Comparison of ENCODE assay signal across 1 cellular context in the genomic region with DNA sequence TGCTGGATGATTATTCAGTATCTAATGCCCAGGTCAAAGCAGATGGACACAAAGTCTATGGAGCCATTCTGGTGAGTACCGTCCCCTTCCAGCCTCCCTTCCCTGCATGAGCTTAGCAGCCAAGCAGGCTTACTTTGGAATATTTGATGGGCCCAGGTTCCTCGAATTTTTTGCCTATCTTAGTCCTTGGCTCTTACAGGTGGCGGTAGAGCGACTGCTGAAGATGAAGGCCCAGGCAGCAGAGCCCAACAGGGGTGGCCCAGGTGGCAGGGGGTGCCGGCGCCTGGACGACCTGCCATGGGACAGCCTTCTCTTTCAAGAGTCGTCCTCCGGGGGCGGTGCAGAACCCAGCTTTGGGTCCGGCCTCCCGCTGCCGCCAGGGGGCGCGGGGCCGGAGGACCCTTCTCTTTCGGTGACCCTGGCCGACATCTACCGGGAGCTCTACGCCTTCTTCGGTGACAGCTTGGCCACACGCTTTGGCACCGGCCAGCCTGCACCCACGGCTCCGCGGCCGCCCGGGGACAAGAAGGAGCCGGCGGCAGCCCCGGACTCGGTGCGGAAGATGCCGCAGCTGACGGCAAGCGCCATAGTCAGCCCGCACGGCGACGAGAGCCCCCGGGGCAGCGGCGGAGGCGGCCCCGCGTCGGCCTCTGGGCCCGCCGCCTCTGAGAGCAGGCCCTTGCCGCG.
TF ChIP-seq lines count a peak whose summit lies in the region.

No MANE protein-coding gene starts in this region.

TF ChIP-seq in GM12878, 131 proteins besides CTCF, POLR2A, EP300 and RAD21 (continued from another document):
- TF ChIP-seq, protein P1, sequence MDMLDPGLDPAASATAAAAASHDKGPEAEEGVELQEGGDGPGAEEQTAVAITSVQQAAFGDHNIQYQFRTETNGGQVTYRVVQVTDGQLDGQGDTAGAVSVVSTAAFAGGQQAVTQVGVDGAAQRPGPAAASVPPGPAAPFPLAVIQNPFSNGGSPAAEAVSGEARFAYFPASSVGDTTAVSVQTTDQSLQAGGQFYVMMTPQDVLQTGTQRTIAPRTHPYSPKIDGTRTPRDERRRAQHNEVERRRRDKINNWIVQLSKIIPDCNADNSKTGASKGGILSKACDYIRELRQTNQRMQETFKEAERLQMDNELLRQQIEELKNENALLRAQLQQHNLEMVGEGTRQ (IDR thresholded peaks at IDR 0.05; ENCODE audit: borderline replicate concordance, low read depth, low read length): no peak
- no peak for TF ChIP-seq NFYA (IDR thresholded peaks at IDR 0.05; ENCODE audit: borderline replicate concordance, low read depth, low read length)
- TF ChIP-seq, protein P2, sequence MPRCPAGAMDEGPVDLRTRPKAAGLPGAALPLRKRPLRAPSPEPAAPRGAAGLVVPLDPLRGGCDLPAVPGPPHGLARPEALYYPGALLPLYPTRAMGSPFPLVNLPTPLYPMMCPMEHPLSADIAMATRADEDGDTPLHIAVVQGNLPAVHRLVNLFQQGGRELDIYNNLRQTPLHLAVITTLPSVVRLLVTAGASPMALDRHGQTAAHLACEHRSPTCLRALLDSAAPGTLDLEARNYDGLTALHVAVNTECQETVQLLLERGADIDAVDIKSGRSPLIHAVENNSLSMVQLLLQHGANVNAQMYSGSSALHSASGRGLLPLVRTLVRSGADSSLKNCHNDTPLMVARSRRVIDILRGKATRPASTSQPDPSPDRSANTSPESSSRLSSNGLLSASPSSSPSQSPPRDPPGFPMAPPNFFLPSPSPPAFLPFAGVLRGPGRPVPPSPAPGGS (IDR thresholded peaks at IDR 0.05; ENCODE audit: borderline replicate concordance, insufficient read depth, low read depth, low read length, poor library complexity, severe bottlenecking): no peak
- TF ChIP-seq HDAC2 (IDR thresholded peaks at IDR 0.05): no peak
- TF ChIP-seq PRDM15 (CRISPR knock-in tag; IDR thresholded peaks at IDR 0.05): no peak
- peak; percentile 88 for TF ChIP-seq HDGF (IDR thresholded peaks at IDR 0.05)
- no peak for TF ChIP-seq MYC (IDR thresholded peaks at IDR 0.05; ENCODE audit: insufficient read depth, insufficient read length, insufficient replicate concordance, low read length, severe bottlenecking)
- TF ChIP-seq, protein P3, sequence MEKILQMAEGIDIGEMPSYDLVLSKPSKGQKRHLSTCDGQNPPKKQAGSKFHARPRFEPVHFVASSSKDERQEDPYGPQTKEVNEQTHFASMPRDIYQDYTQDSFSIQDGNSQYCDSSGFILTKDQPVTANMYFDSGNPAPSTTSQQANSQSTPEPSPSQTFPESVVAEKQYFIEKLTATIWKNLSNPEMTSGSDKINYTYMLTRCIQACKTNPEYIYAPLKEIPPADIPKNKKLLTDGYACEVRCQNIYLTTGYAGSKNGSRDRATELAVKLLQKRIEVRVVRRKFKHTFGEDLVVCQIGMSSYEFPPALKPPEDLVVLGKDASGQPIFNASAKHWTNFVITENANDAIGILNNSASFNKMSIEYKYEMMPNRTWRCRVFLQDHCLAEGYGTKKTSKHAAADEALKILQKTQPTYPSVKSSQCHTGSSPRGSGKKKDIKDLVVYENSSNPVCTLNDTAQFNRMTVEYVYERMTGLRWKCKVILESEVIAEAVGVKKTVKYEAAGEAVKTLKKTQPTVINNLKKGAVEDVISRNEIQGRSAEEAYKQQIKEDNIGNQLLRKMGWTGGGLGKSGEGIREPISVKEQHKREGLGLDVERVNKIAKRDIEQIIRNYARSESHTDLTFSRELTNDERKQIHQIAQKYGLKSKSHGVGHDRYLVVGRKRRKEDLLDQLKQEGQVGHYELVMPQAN (conservative IDR thresholded peaks at IDR 0.05): 0 out of 2 replicates have a peak, but pooled peaks have one; percentile 83
- no peak for TF ChIP-seq IRF3 (IDR thresholded peaks at IDR 0.05)
- TF ChIP-seq ASH2L (IDR thresholded peaks at IDR 0.05; ENCODE audit: borderline replicate concordance, low read depth): no peak; the same call in 1 of the 2 replicates
- TF ChIP-seq JUND (IDR thresholded peaks at IDR 0.05; ENCODE audit: low read depth, low read length): no peak
- TF ChIP-seq, protein P4, sequence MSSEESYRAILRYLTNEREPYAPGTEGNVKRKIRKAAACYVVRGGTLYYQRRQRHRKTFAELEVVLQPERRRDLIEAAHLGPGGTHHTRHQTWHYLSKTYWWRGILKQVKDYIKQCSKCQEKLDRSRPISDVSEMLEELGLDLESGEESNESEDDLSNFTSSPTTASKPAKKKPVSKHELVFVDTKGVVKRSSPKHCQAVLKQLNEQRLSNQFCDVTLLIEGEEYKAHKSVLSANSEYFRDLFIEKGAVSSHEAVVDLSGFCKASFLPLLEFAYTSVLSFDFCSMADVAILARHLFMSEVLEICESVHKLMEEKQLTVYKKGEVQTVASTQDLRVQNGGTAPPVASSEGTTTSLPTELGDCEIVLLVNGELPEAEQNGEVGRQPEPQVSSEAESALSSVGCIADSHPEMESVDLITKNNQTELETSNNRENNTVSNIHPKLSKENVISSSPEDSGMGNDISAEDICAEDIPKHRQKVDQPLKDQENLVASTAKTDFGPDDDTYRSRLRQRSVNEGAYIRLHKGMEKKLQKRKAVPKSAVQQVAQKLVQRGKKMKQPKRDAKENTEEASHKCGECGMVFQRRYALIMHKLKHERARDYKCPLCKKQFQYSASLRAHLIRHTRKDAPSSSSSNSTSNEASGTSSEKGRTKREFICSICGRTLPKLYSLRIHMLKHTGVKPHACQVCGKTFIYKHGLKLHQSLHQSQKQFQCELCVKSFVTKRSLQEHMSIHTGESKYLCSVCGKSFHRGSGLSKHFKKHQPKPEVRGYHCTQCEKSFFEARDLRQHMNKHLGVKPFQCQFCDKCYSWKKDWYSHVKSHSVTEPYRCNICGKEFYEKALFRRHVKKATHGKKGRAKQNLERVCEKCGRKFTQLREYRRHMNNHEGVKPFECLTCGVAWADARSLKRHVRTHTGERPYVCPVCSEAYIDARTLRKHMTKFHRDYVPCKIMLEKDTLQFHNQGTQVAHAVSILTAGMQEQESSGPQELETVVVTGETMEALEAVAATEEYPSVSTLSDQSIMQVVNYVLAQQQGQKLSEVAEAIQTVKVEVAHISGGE (CRISPR knock-in tag; IDR thresholded peaks at IDR 0.05): no peak
- TF ChIP-seq, protein P5, sequence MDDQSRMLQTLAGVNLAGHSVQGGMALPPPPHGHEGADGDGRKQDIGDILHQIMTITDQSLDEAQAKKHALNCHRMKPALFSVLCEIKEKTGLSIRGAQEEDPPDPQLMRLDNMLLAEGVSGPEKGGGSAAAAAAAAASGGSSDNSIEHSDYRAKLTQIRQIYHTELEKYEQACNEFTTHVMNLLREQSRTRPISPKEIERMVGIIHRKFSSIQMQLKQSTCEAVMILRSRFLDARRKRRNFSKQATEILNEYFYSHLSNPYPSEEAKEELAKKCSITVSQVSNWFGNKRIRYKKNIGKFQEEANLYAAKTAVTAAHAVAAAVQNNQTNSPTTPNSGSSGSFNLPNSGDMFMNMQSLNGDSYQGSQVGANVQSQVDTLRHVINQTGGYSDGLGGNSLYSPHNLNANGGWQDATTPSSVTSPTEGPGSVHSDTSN (IDR thresholded peaks at IDR 0.05; ENCODE audit: insufficient replicate concordance, low read depth, low read length): no peak
- 0 out of 2 replicates have a peak, but pooled peaks have one; percentile 29 for TF ChIP-seq TCF12 (IDR thresholded peaks at IDR 0.05; ENCODE audit: low read depth, low read length)
- TF ChIP-seq SMC3 (IDR thresholded peaks at IDR 0.05; ENCODE audit: borderline replicate concordance, low read length): peak; percentile 91
- TF ChIP-seq CBFB (IDR thresholded peaks at IDR 0.05; ENCODE audit: low read depth): no peak
